In the genomic region with DNA sequence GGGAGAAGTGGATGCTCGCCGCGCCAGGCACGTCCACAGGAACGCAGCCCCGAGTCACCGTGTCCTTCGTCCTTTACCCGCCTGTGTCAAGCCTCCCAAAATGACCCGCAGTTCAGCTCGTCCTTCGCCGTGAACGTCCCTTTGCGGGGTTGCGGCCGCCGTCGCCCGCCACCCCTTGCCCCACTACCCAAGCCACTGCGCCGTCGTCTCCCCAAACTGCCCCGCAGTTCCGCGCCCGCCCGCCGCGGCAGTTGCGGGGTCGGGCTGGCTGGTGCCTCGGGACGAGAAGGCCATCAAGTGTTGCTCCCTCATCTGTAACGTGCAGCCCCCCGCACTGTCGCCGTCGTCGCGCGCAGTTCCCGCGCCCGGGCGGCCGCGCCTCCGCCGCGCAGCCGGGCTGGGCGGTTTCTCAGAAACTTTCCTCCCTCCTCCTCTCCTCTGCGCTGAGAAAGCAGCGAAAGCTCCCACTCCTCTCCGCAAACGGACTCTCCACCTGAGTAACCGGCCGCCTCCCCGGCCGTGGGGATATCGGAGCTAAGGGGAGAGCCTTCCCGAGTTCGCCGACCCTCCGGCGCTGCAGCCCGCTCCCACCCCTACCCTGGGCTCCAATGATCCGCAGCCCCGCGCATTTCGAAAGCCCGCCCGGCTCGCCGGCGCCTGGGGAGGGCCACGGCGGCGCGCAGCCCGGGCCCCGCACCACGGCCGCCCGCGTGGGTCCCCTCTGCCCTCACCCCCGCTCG, we compare ENCODE assay signal across 1 cellular context.
A peak's percentile ranks its signal among the peaks of the same experiment; 100 is the strongest.
TF ChIP-seq lines count a peak whose summit lies in the region.

No MANE protein-coding gene starts in this region.

TF ChIP-seq in WTC11, 78 proteins besides CTCF, POLR2A, EP300 and RAD21 (continued from another document):
- TF ChIP-seq ETV6 (CRISPR knock-in tag; IDR thresholded peaks at IDR 0.05): 0 out of 2 replicates have a peak, but pooled peaks have one; percentile 46
- TF ChIP-seq EMX1 (CRISPR knock-in tag; IDR thresholded peaks at IDR 0.05): peak; percentile 30; the same call in 1 of the 2 replicates
- TF ChIP-seq, protein P1, sequence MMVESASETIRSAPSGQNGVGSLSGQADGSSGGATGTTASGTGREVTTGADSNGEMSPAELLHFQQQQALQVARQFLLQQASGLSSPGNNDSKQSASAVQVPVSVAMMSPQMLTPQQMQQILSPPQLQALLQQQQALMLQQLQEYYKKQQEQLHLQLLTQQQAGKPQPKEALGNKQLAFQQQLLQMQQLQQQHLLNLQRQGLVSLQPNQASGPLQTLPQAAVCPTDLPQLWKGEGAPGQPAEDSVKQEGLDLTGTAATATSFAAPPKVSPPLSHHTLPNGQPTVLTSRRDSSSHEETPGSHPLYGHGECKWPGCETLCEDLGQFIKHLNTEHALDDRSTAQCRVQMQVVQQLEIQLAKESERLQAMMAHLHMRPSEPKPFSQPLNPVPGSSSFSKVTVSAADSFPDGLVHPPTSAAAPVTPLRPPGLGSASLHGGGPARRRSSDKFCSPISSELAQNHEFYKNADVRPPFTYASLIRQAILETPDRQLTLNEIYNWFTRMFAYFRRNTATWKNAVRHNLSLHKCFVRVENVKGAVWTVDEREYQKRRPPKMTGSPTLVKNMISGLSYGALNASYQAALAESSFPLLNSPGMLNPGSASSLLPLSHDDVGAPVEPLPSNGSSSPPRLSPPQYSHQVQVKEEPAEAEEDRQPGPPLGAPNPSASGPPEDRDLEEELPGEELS (CRISPR knock-in tag; IDR thresholded peaks at IDR 0.05): peak; percentile 83; the same call in 1 of the 2 replicates
- TF ChIP-seq MAX (CRISPR knock-in tag; IDR thresholded peaks at IDR 0.05): no peak; the same call in 1 of the 2 replicates
- TF ChIP-seq ZNF396 (CRISPR knock-in tag; IDR thresholded peaks at IDR 0.05; ENCODE audit: borderline replicate concordance): no peak
- no peak for TF ChIP-seq TEAD4 (CRISPR knock-in tag; IDR thresholded peaks at IDR 0.05)
- TF ChIP-seq TCF7 (CRISPR knock-in tag; IDR thresholded peaks at IDR 0.05; ENCODE audit: low read depth): no peak
